ENCODE assay signal across 1 cellular context in the genomic region with DNA sequence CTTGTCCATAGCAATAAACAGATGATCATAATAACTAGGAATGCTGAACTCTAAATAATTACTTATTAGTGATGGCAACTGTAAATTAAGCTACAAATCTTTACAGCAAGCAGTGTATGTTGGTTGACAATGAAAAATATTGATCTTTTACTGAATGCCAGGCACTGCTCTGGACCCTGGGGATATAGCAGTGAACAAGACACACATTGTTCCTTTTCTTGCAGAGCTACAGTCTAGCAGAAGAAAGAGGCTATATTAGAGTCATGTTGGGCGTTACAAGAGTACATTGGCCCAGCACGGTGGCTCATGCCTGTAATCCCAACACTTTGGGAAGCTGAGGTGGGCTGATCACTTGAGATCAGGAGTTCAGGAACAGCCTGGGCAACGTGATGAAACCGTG.
TF ChIP-seq lines count a peak whose summit lies in the region.

No MANE protein-coding gene starts in this region.

TF ChIP-seq in HepG2, 621 proteins besides CTCF, POLR2A, EP300 and RAD21:
- TF ChIP-seq MIER2 (CRISPR knock-in tag; IDR thresholded peaks at IDR 0.05) (no peak), CREB1 (IDR thresholded peaks at IDR 0.05) (no peak), CREB1 (CRISPR knock-in tag; IDR thresholded peaks at IDR 0.05) (peak; percentile 24; the same call in 1 of the 2 replicates)
